In the genomic region with DNA sequence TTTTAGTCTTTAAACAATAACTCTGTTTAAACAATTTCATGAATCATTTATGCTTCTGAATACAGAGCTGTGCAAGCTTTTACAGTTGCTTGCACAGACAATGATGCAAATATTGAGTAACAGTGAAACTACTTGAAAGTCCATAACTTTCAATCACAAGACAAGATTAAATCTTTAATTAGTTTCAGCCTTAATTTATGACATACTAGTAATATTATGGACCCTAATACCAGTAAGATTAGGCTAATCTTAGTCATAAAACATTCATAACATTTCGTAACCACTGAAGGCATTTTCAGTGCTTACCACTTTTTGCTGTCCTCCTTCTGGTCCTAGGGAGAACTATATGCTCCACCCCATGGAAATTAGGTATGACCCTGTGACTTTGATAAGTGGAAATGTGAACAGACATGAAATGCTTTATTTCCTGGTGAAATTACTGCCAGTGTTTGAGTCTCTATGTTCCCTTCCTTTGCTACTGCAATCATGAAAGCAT, we compare ENCODE assay signal across 13 cellular contexts. TPM values are rescaled to one million over a fixed set of nuclear protein-coding genes. Genes with fewer than 3 reads are reported as not detected.
A peak's percentile ranks its signal among the peaks of the same experiment; 100 is the strongest.
DNase-seq lines count a peak whose midpoint lies in the region; TF ChIP-seq lines count a peak whose summit lies in the region.
"Had no signal": no experiment of that assay in that cellular context is flagged by ENCODE, and none has a peak within 500 bp of the region (broad histone marks: within the 10 kb centered on the region; RNA-seq: fewer than 3 reads in every experiment).

No MANE protein-coding gene starts in this region.

- H3K27ac ChIP-seq in OCI-LY3 (ENCODE audit: low read length) (no peak overlapping the region), esophagus squamous epithelium (peak overlapping the region; percentile 45 to 97 (median 96))
- H3K27ac ChIP-seq: ascending aorta, KMS-11, thoracic aorta had no signal

- H3K4me2 ChIP-seq in OCI-LY3 (ENCODE audit: low read length): peak overlapping the region; percentile 98

- H3K4me3 ChIP-seq in OCI-LY3 (ENCODE audit: low read length) (peak overlapping the region; percentile 0; the same call in 1 of the 2 replicates), esophagus squamous epithelium (no peak overlapping the region), retinal pigment epithelial cell (ENCODE audit: low read length) (no peak overlapping the region)
- H3K4me3 ChIP-seq: ascending aorta, thoracic aorta had no signal

- H3K79me2 ChIP-seq in OCI-LY3 (ENCODE audit: low read length): peaks cover 5% of the 10 kb centered on the region; the same call in 1 of the 2 replicates

- no peaks in the 10 kb centered on the region for H3K9me3 ChIP-seq in OCI-LY3 (ENCODE audit: insufficient read depth, low read length)
- H3K9me3 ChIP-seq in esophagus squamous epithelium: no peaks in the 10 kb centered on the region
- H3K9me3 ChIP-seq: ascending aorta, thoracic aorta had no signal

- H3K4me1 ChIP-seq in OCI-LY3 (ENCODE audit: low read length) (peaks cover 22% of the 10 kb centered on the region), esophagus squamous epithelium (peaks cover 9 to 64% (median 14%) of the 10 kb centered on the region in 3 donors)
- H3K4me1 ChIP-seq: ascending aorta had no signal

- no peaks in the 10 kb centered on the region for H3K27me3 ChIP-seq in OCI-LY3 (ENCODE audit: low read depth, low read length)
- H3K27me3 ChIP-seq in esophagus squamous epithelium: peaks cover 0 to 4% (median 0%) of the 10 kb centered on the region in 4 donors
- H3K27me3 ChIP-seq: ascending aorta had no signal

- TF ChIP-seq CTCF in OCI-LY3 (IDR thresholded peaks at IDR 0.05; ENCODE audit: low read depth, low read length) (no peak), esophagus squamous epithelium (IDR thresholded peaks at IDR 0.05) (peak in 1 of 6 experiments; percentile 39), retinal pigment epithelial cell (conservative IDR thresholded peaks at IDR 0.05; ENCODE audit: low read depth, low read length) (no peak)

- no peak for TF ChIP-seq POLR2A in esophagus squamous epithelium (IDR thresholded peaks at IDR 0.05)

- H3K36me3 ChIP-seq in OCI-LY3 (replicated peaks; ENCODE audit: low read depth, low read length) (no peaks in the 10 kb centered on the region), esophagus squamous epithelium (no peaks in the 10 kb centered on the region)
- H3K36me3 ChIP-seq: ascending aorta, thoracic aorta had no signal

- H3K9ac ChIP-seq in OCI-LY3 (ENCODE audit: low read length): no peak overlapping the region
- H3K9ac ChIP-seq: KMS-11 had no signal

- no peak overlapping the region for H2AFZ ChIP-seq in OCI-LY3 (ENCODE audit: low read depth, low read length)

- H4K20me1 ChIP-seq in OCI-LY3 (ENCODE audit: insufficient read depth, low read length): no peaks in the 10 kb centered on the region

- DNase-seq in NCI-H1092 treated with DMSO at 0.1 percent for 48 hours (lab: John Stamatoyannopoulos, UW) (peak; percentile 15), NCI-H1092 (lab: John Stamatoyannopoulos, UW) (no peak), esophagus squamous epithelium (lab: John Stamatoyannopoulos, UW) (no peak), retinal pigment epithelial cell (ENCODE audit: low read depth) (peak; percentile 38), SHP77 (lab: John Stamatoyannopoulos, UW) (no peak), C1 segment of cervical spinal cord (lab: John Stamatoyannopoulos, UW) (no peak), amygdala (lab: John Stamatoyannopoulos, UW) (no peak)
- DNase-seq: DMS79, right cardiac atrium had no signal

- intact Hi-C loops in esophagus squamous epithelium (cut with DNase I): loop anchor here (5.0 kb wide), 1 partner anchor 74 kb away; no protein-coding TSS in a partner anchor

- 28 to 38% methylated on average over 1 of the region's 1 CpG for WGBS in esophagus squamous epithelium, 2 donors

RNA-seq across cellular contexts. Expression of gene COBLL1, which starts 1.8 kb away (rescaled TPM):
- 10 to 100 TPM; 35.4 to 88.9 (median 71.4) TPM for total RNA-seq in esophagus squamous epithelium

Comparison
In these comparisons a context has a peak if more than half of its experiments do, and no peak if none do; other contexts are left out.
1. DNase-seq: peak in NCI-H1092 treated with DMSO at 0.1 percent for 48 hours (single experiment) and retinal pigment epithelial cell (single experiment); none in NCI-H1092 (single experiment), esophagus squamous epithelium (single experiment), SHP77 (0 of 2), C1 segment of cervical spinal cord (0 of 14) and amygdala (0 of 56).